In genomic region chr4:74206088-74206826, GRCh38 we compare ENCODE assay signal across 8 cellular contexts. TPM values are rescaled to one million over a fixed set of nuclear protein-coding genes. Genes with fewer than 3 reads are reported as not detected.
DNase-seq lines count a peak whose midpoint lies in the region; ATAC-seq, FAIRE-seq and TF ChIP-seq lines count a peak whose summit lies in the region.

No MANE protein-coding gene starts in this region.

- FAIRE-seq in kidney (lab: Jason Lieb, UNC) = no peak

- no peaks in the 10 kb centered on the region for H3K4me1 ChIP-seq in upper lobe of right lung
- no peaks in the 10 kb centered on the region for H3K4me1 ChIP-seq in uterus
- no peaks in the 10 kb centered on the region for H3K4me1 ChIP-seq in kidney (ENCODE audit: control insufficient read depth in 1 of 2, insufficient read depth in 1 of 2, low read depth in 1 of 2, low read length in 2 of 2)

- H3K27ac Mint-ChIP-seq in chondrocyte (ENCODE audit: unreplicated experiment) = peak overlapping the region; percentile 96

- H3K4me3 ChIP-seq in upper lobe of right lung = no peak overlapping the region
- no peak overlapping the region for H3K4me3 ChIP-seq in uterus
- no peak overlapping the region for H3K4me3 ChIP-seq in kidney (ENCODE audit: low read length in 2 of 2)

- no peaks in the 10 kb centered on the region for H3K27me3 Mint-ChIP-seq in chondrocyte (ENCODE audit: low read depth)

- no peaks in the 10 kb centered on the region for H3K36me3 ChIP-seq in upper lobe of right lung
- no peaks in the 10 kb centered on the region for H3K36me3 ChIP-seq in uterus
- peaks cover 2 to 6% of the 10 kb centered on the region in 2 donors for H3K36me3 ChIP-seq in kidney (ENCODE audit: control insufficient read depth in 1 of 2, insufficient read depth in 2 of 2, low read length in 2 of 2)

- H3K9ac ChIP-seq in kidney (ENCODE audit: low read length in 2 of 2) = no peak overlapping the region

- peak overlapping the region; percentile 23 for H3K4me3 Mint-ChIP-seq in chondrocyte (ENCODE audit: unreplicated experiment)

- peak; percentile 79 for ATAC-seq in GM21360 (IDR thresholded peaks at IDR 0.05; ENCODE audit: unreplicated experiment)
- peak; percentile 75 for ATAC-seq in HG03521 (IDR thresholded peaks at IDR 0.05; ENCODE audit: unreplicated experiment)
- ATAC-seq in upper lobe of right lung = peak; percentile 36

- intact Hi-C loops in upper lobe of right lung (cut with DNase I) (no loop called here), uterus (cut with DNase I; ENCODE audit: low total_unique reads) (no loop called here), kidney (cut with DNase I) (no loop called here)

- H3K36me3 Mint-ChIP-seq in chondrocyte (ENCODE audit: low read depth) = peaks cover 5% of the 10 kb centered on the region

- H3K4me1 Mint-ChIP-seq in chondrocyte (ENCODE audit: low read depth) = peaks cover 50% of the 10 kb centered on the region

- no peak overlapping the region for H3K27ac ChIP-seq in upper lobe of right lung
- H3K27ac ChIP-seq in uterus = no peak overlapping the region
- H3K27ac ChIP-seq in kidney (ENCODE audit: low read depth in 2 of 2, low read length in 2 of 2) = no peak overlapping the region

- H3K9me3 Mint-ChIP-seq in chondrocyte (ENCODE audit: low read depth) = peaks cover 10% of the 10 kb centered on the region

- H3K9me3 ChIP-seq in upper lobe of right lung (no peaks in the 10 kb centered on the region), uterus (no peaks in the 10 kb centered on the region), kidney (ENCODE audit: control insufficient read depth in 1 of 2, low read length in 2 of 2) (no peaks in the 10 kb centered on the region)

- TF ChIP-seq CTCF in chondrocyte (IDR thresholded peaks at IDR 0.05) = no peak
- no peak for TF ChIP-seq CTCF in upper lobe of right lung (IDR thresholded peaks at IDR 0.05)
- TF ChIP-seq CTCF in uterus (IDR thresholded peaks at IDR 0.05) = no peak
- no peak for TF ChIP-seq CTCF in kidney (IDR thresholded peaks at IDR 0.05; ENCODE audit: borderline replicate concordance, extremely low read depth, insufficient read depth)

- H3K27me3 ChIP-seq in upper lobe of right lung (no peaks in the 10 kb centered on the region), uterus (no peaks in the 10 kb centered on the region)

- no peak for TF ChIP-seq POLR2A in uterus (IDR thresholded peaks at IDR 0.05)

- DNase-seq in EL (peak; percentile 72), chondrocyte (ENCODE audit: low spot score) (no peak), upper lobe of right lung (no peak), uterus (no peak), NCI-H2081 treated with DMSO at 0.1 percent for 48 hours (lab: John Stamatoyannopoulos, UW) (no peak), kidney (no peak)

RNA-seq across cellular contexts. Expression of gene MTHFD2L, which starts 48.3 kb away (rescaled TPM):
- total RNA-seq in chondrocyte (6.6 to 10.6 TPM (median 7.4 TPM) in 3 replicates), upper lobe of right lung (14.1 TPM), uterus (10 to 100 TPM in 2 of 4 donors, 1 to 10 TPM in 2; 2.4 to 32.5 (median 12.9) TPM), kidney (16.3 TPM)
- polyA plus RNA-seq in kidney (ENCODE audit: insufficient read depth, low read depth, low replicate concordance) = 12.3 TPM
